In genomic region chr4:88027611-88028608, GRCh38 we compare ENCODE assay signal across 11 cellular contexts. TPM values are rescaled to one million over a fixed set of nuclear protein-coding genes. Genes with fewer than 3 reads are reported as not detected.
DNase-seq lines count a peak whose midpoint lies in the region; ATAC-seq and TF ChIP-seq lines count a peak whose summit lies in the region.
"Had no signal": no experiment of that assay in that cellular context is flagged by ENCODE, and none has a peak within 500 bp of the region (broad histone marks: within the 10 kb centered on the region; RNA-seq: fewer than 3 reads in every experiment).

No MANE protein-coding gene starts in this region.

- H3K27me3 Mint-ChIP-seq in activated T-cell treated with anti-CD3 and anti-CD28 coated beads, Interleukin-2, amount 50 U/mL, for 4 hours (ENCODE audit: low read depth) = no peaks in the 10 kb centered on the region
- peaks cover 3% of the 10 kb centered on the region for H3K27me3 Mint-ChIP-seq in WTC11 (ENCODE audit: low read depth)
- H3K27me3 Mint-ChIP-seq: CD4-positive, alpha-beta memory T cell; central memory CD8-positive, alpha-beta T cell; naive B cell had no signal

- H3K4me3 ChIP-seq in tibial nerve = no peak overlapping the region

- TF ChIP-seq POLR2A in tibial nerve (IDR thresholded peaks at IDR 0.05) = no peak

- peaks cover 0 to 44% (median 0%) of the 10 kb centered on the region in 3 donors for H3K36me3 ChIP-seq in tibial nerve

- H3K4me1 ChIP-seq in foreskin keratinocyte (peaks cover 14% of the 10 kb centered on the region), tibial nerve (peaks cover 0 to 23% (median 8%) of the 10 kb centered on the region in 4 donors)

- H3K27ac ChIP-seq in foreskin keratinocyte (peak overlapping the region; percentile 94), tibial nerve (peak overlapping the region in 3 of 4 donors; percentile 13 to 84 (median 64))

- H3K4me3 Mint-ChIP-seq in activated T-cell treated with anti-CD3 and anti-CD28 coated beads, Interleukin-2, amount 50 U/mL, for 4 hours = no peak overlapping the region
- no peak overlapping the region for H3K4me3 Mint-ChIP-seq in WTC11
- H3K4me3 Mint-ChIP-seq: CD4-positive, alpha-beta memory T cell; central memory CD8-positive, alpha-beta T cell; naive B cell had no signal

- H3K4me1 Mint-ChIP-seq in activated T-cell treated with anti-CD3 and anti-CD28 coated beads, Interleukin-2, amount 50 U/mL, for 4 hours (ENCODE audit: low read depth) = peaks cover 12% of the 10 kb centered on the region
- H3K4me1 Mint-ChIP-seq in WTC11 = peaks cover 7% of the 10 kb centered on the region
- H3K4me1 Mint-ChIP-seq: central memory CD8-positive, alpha-beta T cell had no signal

- peaks cover 16% of the 10 kb centered on the region for H3K9me3 Mint-ChIP-seq in activated T-cell treated with anti-CD3 and anti-CD28 coated beads, Interleukin-2, amount 50 U/mL, for 4 hours
- H3K9me3 Mint-ChIP-seq in WTC11 = peaks cover 28% of the 10 kb centered on the region

- H3K9me3 ChIP-seq in tibial nerve = peaks cover 0 to 9% (median 3%) of the 10 kb centered on the region in 4 donors

- no peak for TF ChIP-seq CTCF in WTC11 (IDR thresholded peaks at IDR 0.05)
- TF ChIP-seq CTCF in foreskin keratinocyte (conservative IDR thresholded peaks at IDR 0.05) = no peak
- TF ChIP-seq CTCF in tibial nerve (IDR thresholded peaks at IDR 0.05) = no peak

- no peaks in the 10 kb centered on the region for H3K27me3 ChIP-seq in foreskin keratinocyte
- H3K27me3 ChIP-seq in tibial nerve = no peaks in the 10 kb centered on the region

- CTCF ChIA-PET in WTC11 (lab: Charles Lee) = no interaction called here

- 37 to 46% methylated on average over 4 of the region's 4 CpGs for WGBS in tibial nerve, 2 donors

- peak overlapping the region; percentile 35 for H3K27ac Mint-ChIP-seq in WTC11

- peak in 1 of 2 donors; percentile 40 for TF ChIP-seq EP300 in tibial nerve (IDR thresholded peaks at IDR 0.05)

- peaks cover 15% of the 10 kb centered on the region for H3K36me3 Mint-ChIP-seq in activated T-cell treated with anti-CD3 and anti-CD28 coated beads, Interleukin-2, amount 50 U/mL, for 4 hours (ENCODE audit: insufficient read depth)
- H3K36me3 Mint-ChIP-seq in WTC11 = peaks cover 71% of the 10 kb centered on the region

- ATAC-seq in activated T-cell treated with anti-CD3 and anti-CD28 coated beads, Interleukin-2, amount 50 U/mL, for 4 hours = peak; percentile 62 to 75
- ATAC-seq in WTC11 = no peak
- peak; percentile 96 for ATAC-seq in foreskin keratinocyte
- ATAC-seq in GM21447 (IDR thresholded peaks at IDR 0.05; ENCODE audit: unreplicated experiment) = no peak
- ATAC-seq in HG02981 (IDR thresholded peaks at IDR 0.05; ENCODE audit: unreplicated experiment) = no peak

- no peak for DNase-seq in activated T-cell treated with anti-CD3 and anti-CD28 coated beads, Interleukin-2, amount 50 U/mL, for 4 hours
- DNase-seq in activated T-cell treated with anti-CD3 and anti-CD28 coated beads, Interleukin-2, amount 50 U/mL, for 48 hours = no peak
- DNase-seq in WTC11 (ENCODE audit: low spot score) (no peak), foreskin keratinocyte (peak; percentile 85 to 94), tibial nerve (ENCODE audit: low spot score in 2 of 2) (no peak), NCI-H1694 treated with DMSO at 0.1 percent for 48 hours (lab: John Stamatoyannopoulos, UW) (no peak)
- DNase-seq: CD4-positive, alpha-beta memory T cell; naive B cell had no signal

- POLR2A ChIA-PET in WTC11 (lab: Charles Lee) = no interaction called here

TF ChIP-seq in WTC11, 78 proteins besides CTCF, POLR2A, EP300 and RAD21:
- TF ChIP-seq USF1 (CRISPR knock-in tag; IDR thresholded peaks at IDR 0.05) (no peak), JAZF1 (CRISPR knock-in tag; IDR thresholded peaks at IDR 0.05) (no peak), ZMAT4 (CRISPR knock-in tag; IDR thresholded peaks at IDR 0.05) (no peak), PREB (CRISPR knock-in tag; IDR thresholded peaks at IDR 0.05; ENCODE audit: borderline replicate concordance) (no peak), IRF2 (CRISPR knock-in tag; IDR thresholded peaks at IDR 0.05; ENCODE audit: borderline replicate concordance, low read depth) (no peak), NR1H2 (CRISPR knock-in tag; IDR thresholded peaks at IDR 0.05) (no peak)
- TF ChIP-seq, protein P1, sequence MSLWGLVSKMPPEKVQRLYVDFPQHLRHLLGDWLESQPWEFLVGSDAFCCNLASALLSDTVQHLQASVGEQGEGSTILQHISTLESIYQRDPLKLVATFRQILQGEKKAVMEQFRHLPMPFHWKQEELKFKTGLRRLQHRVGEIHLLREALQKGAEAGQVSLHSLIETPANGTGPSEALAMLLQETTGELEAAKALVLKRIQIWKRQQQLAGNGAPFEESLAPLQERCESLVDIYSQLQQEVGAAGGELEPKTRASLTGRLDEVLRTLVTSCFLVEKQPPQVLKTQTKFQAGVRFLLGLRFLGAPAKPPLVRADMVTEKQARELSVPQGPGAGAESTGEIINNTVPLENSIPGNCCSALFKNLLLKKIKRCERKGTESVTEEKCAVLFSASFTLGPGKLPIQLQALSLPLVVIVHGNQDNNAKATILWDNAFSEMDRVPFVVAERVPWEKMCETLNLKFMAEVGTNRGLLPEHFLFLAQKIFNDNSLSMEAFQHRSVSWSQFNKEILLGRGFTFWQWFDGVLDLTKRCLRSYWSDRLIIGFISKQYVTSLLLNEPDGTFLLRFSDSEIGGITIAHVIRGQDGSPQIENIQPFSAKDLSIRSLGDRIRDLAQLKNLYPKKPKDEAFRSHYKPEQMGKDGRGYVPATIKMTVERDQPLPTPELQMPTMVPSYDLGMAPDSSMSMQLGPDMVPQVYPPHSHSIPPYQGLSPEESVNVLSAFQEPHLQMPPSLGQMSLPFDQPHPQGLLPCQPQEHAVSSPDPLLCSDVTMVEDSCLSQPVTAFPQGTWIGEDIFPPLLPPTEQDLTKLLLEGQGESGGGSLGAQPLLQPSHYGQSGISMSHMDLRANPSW (CRISPR knock-in tag; conservative IDR thresholded peaks at IDR 0.05; ENCODE audit: low read depth) = no peak

RNA-seq across cellular contexts. Expression of gene PKD2, which starts 20.5 kb away (rescaled TPM):
- 1 to 10 TPM; 2.8 to 6.0 (median 4.2) TPM for total RNA-seq in activated T-cell treated with anti-CD3 and anti-CD28 coated beads, Interleukin-2, amount 50 U/mL, for 4 hours
- 21.4 to 27.0 TPM (median 25.5 TPM) in 3 replicates for total RNA-seq in WTC11 (2021)
- total RNA-seq in foreskin keratinocyte = 22.9 and 26.5 TPM in 2 replicates
- 4.8 and 5.9 TPM in 2 replicates for polyA plus RNA-seq in foreskin keratinocyte
- 100 to 1,000 TPM in 1 of 4 donors, 10 to 100 TPM in 3; 92.7 to 117 (median 94.7) TPM for total RNA-seq in tibial nerve

RNA-seq across cellular contexts. Expression of gene SPP1, which starts 52.4 kb away (rescaled TPM):
- total RNA-seq in activated T-cell treated with anti-CD3 and anti-CD28 coated beads, Interleukin-2, amount 50 U/mL, for 4 hours = under 1 TPM; 0.63 to 0.87 (median 0.81) TPM
- total RNA-seq in WTC11 (2021) (24.5 to 56.6 TPM (median 31.8 TPM) in 3 replicates), foreskin keratinocyte (0.17 and 0.18 TPM in 2 replicates), tibial nerve (100 to 1,000 TPM in 2 of 4 donors, 10 to 100 TPM in 2; 59.0 to 344 (median 174) TPM)
- 0.21 and 0.24 TPM in 2 replicates for polyA plus RNA-seq in foreskin keratinocyte
- polyA plus RNA-seq: CD4-positive, alpha-beta memory T cell had no signal

Comparison
In these comparisons a context has a peak if more than half of its experiments do, and no peak if none do; other contexts are left out.
1. ATAC-seq: peak in activated T-cell treated with anti-CD3 and anti-CD28 coated beads, Interleukin-2, amount 50 U/mL, for 4 hours (2 of 2) and foreskin keratinocyte (single experiment); none in WTC11 (single experiment), GM21447 (single experiment) and HG02981 (single experiment).
2. DNase-seq: peak in foreskin keratinocyte (2 of 2); none in activated T-cell treated with anti-CD3 and anti-CD28 coated beads, Interleukin-2, amount 50 U/mL, for 4 hours (single experiment), activated T-cell treated with anti-CD3 and anti-CD28 coated beads, Interleukin-2, amount 50 U/mL, for 48 hours (0 of 2), WTC11 (single experiment), tibial nerve (0 of 2) and NCI-H1694 treated with DMSO at 0.1 percent for 48 hours (single experiment).
3. RNA of gene SPP1, which starts 52.4 kb away (total RNA-seq): 59.0 to 344 TPM in tibial nerve and 24.5 to 56.6 TPM in WTC11; 0.63 to 0.87 TPM in activated T-cell treated with anti-CD3 and anti-CD28 coated beads, Interleukin-2, amount 50 U/mL, for 4 hours and 0.17 to 0.18 TPM in foreskin keratinocyte; every median in the first group is over 10 times any median in the second.